8 cellular contexts compared by ENCODE assay signal in genomic region chr21:45138199-45139002, GRCh38.
A peak's percentile ranks its signal among the peaks of the same experiment; 100 is the strongest.
DNase-seq lines count a peak whose midpoint lies in the region; ATAC-seq lines count a peak whose summit lies in the region.

No MANE protein-coding gene starts in this region.

- DNase-seq in NCI-H748 (lab: John Stamatoyannopoulos, UW; ENCODE audit: unreplicated experiment) (peak; percentile 47), NCI-H748 treated with DMSO at 0.1 percent for 48 hours (lab: John Stamatoyannopoulos, UW) (no peak), NCI-H2107 treated with DMSO at 0.1 percent for 48 hours (lab: John Stamatoyannopoulos, UW; ENCODE audit: unreplicated experiment) (peak; percentile 27), dermis blood vessel endothelial cell (peak; percentile 89), medulla oblongata (ENCODE audit: extremely low spot score) (peak; percentile 49)
- peak; percentile 71 to 79 for DNase-seq in activated CD4-positive, alpha-beta T cell treated with anti-CD3 and anti-CD28 coated beads for 4 hours
- peak; percentile 37 to 48 for DNase-seq in stimulated activated CD8-positive, alpha-beta memory T cell treated with anti-CD3 and anti-CD28 coated beads, Interleukin-2, amount 100 ng/mL, for 1 hour (ENCODE audit: low read depth in 2 of 2)

- no peak for ATAC-seq in HG02970 (IDR thresholded peaks at IDR 0.05; ENCODE audit: low FRiP score, unreplicated experiment)
